ENCODE assay signal across 4 cellular contexts in genomic region chr19:4527377-4527776, GRCh38. TPM values are rescaled to one million over a fixed set of nuclear protein-coding genes. Genes with fewer than 3 reads are reported as not detected.
"Had no signal": no experiment of that assay in that cellular context is flagged by ENCODE, and none has a peak within 500 bp of the region (broad histone marks: within the 10 kb centered on the region; RNA-seq: fewer than 3 reads in every experiment).

No MANE protein-coding gene starts in this region.

RNA-seq across cellular contexts. Expression of gene PLIN5, which starts 7.6 kb away (rescaled TPM):
- total RNA-seq: RPMI7951, SJSA1, SK-MEL-5 had no signal

RNA-seq across cellular contexts. Expression of gene PLIN4, which starts 9.1 kb away (rescaled TPM):
- total RNA-seq: RPMI7951, SJSA1 had no signal

RNA-seq across cellular contexts. Expression of gene LRG1, which starts 12.5 kb away (rescaled TPM):
- total RNA-seq: RPMI7951, SJSA1 had no signal

RNA-seq across cellular contexts. Expression of gene SEMA6B, which starts 32.1 kb away (rescaled TPM):
- total RNA-seq: OCI-LY7 had no signal
